In genomic region chr19:44848805-44849457, GRCh38 we compare ENCODE assay signal across 1 cellular context.
A peak's percentile ranks its signal among the peaks of the same experiment; 100 is the strongest.
TF ChIP-seq lines count a peak whose summit lies in the region.

No MANE protein-coding gene starts in this region.

TF ChIP-seq in H1, 55 proteins besides CTCF, POLR2A, EP300 and RAD21:
- TF ChIP-seq E2F6 (IDR thresholded peaks at IDR 0.05) (no peak), TAF7 (optimal IDR thresholded peaks at IDR 0.05; ENCODE audit: borderline replicate concordance, low read depth, low read length) (peak; percentile 49), CBX5 (IDR thresholded peaks at IDR 0.05; ENCODE audit: low read depth, low read length) (no peak), PHF8 (conservative IDR thresholded peaks at IDR 0.05; ENCODE audit: low read depth, low read length) (no peak), SAP30 (IDR thresholded peaks at IDR 0.05; ENCODE audit: insufficient read depth, insufficient replicate concordance, low read length) (peak; percentile 14), SIRT6 (IDR thresholded peaks at IDR 0.05; ENCODE audit: low read length) (no peak), CHD2 (IDR thresholded peaks at IDR 0.05; ENCODE audit: low read length) (no peak), CHD7 (IDR thresholded peaks at IDR 0.05; ENCODE audit: insufficient replicate concordance, low read length) (no peak), KDM4A (IDR thresholded peaks at IDR 0.05; ENCODE audit: low read depth, low read length, severe bottlenecking) (no peak), GABPA (IDR thresholded peaks at IDR 0.05; ENCODE audit: borderline replicate concordance, insufficient read depth, low read length) (no peak), FOSL1 (IDR thresholded peaks at IDR 0.05; ENCODE audit: insufficient read depth, low read depth, low read length) (no peak), ATF2 (IDR thresholded peaks at IDR 0.05; ENCODE audit: low read length) (0 out of 2 replicates have a peak, but pooled peaks have one; percentile 11), HDAC6 (IDR thresholded peaks at IDR 0.05; ENCODE audit: low read depth, low read length) (no peak), USF2 (IDR thresholded peaks at IDR 0.05; ENCODE audit: low read length) (no peak), EGR1 (IDR thresholded peaks at IDR 0.05; ENCODE audit: borderline replicate concordance, low read depth, low read length) (no peak), RBBP5 (IDR thresholded peaks at IDR 0.05; ENCODE audit: borderline replicate concordance, low read depth, low read length) (peak; percentile 43; the same call in 1 of the 2 replicates), YY1 (IDR thresholded peaks at IDR 0.05; ENCODE audit: low read depth, low read length) (no peak), ASH2L (IDR thresholded peaks at IDR 0.05; ENCODE audit: low read length) (peak; percentile 88), MAFK (IDR thresholded peaks at IDR 0.05; ENCODE audit: low read depth, low read length) (no peak), JUN (IDR thresholded peaks at IDR 0.05; ENCODE audit: low read depth, low read length) (no peak), RNF2 (IDR thresholded peaks at IDR 0.05; ENCODE audit: borderline replicate concordance, low read depth, low read length, missing control alignments, poor library complexity, severe bottlenecking) (no peak), KDM1A (IDR thresholded peaks at IDR 0.05; ENCODE audit: borderline replicate concordance, low read length) (peak; percentile 60; the same call in 1 of the 2 replicates), BCL11A (IDR thresholded peaks at IDR 0.05; ENCODE audit: low read depth in 2 of 2, low read length in 2 of 2) (no peak), NANOG (IDR thresholded peaks at IDR 0.05; ENCODE audit: insufficient read depth, low read depth, low read length, poor library complexity, severe bottlenecking) (no peak), ATF3 (IDR thresholded peaks at IDR 0.05; ENCODE audit: insufficient read depth, low read depth, low read length) (no peak), SP4 (IDR thresholded peaks at IDR 0.05; ENCODE audit: low read length) (peak; percentile 89; the same call in 1 of the 2 replicates), TCF12 (IDR thresholded peaks at IDR 0.05; ENCODE audit: low read depth, low read length) (no peak), SP1 (IDR thresholded peaks at IDR 0.05; ENCODE audit: low read depth, low read length) (no peak), CREB1 (IDR thresholded peaks at IDR 0.05) (peak; percentile 34; the same call in 1 of the 2 replicates), NRF1 (IDR thresholded peaks at IDR 0.05; ENCODE audit: low read depth, low read length) (no peak), JUND (IDR thresholded peaks at IDR 0.05; ENCODE audit: low read length) (no peak), SP2 (IDR thresholded peaks at IDR 0.05; ENCODE audit: low read length) (no peak), MAX (IDR thresholded peaks at IDR 0.05) (peak; percentile 4; the same call in 1 of the 2 replicates), POLR2AphosphoS5 (IDR thresholded peaks at IDR 0.05; ENCODE audit: low read depth, low read length) (no peak), CEBPB (IDR thresholded peaks at IDR 0.05; ENCODE audit: low read depth, low read length) (no peak), POU5F1 (IDR thresholded peaks at IDR 0.05; ENCODE audit: low read depth, low read length) (no peak), CHD1 (IDR thresholded peaks at IDR 0.05; ENCODE audit: low read depth, low read length) (no peak), EZH2 (IDR thresholded peaks at IDR 0.05; ENCODE audit: low read depth, low read length, severe bottlenecking) (no peak), BRCA1 (IDR thresholded peaks at IDR 0.05; ENCODE audit: low read depth, low read length) (no peak), SIN3A (conservative IDR thresholded peaks at IDR 0.05 in 1 of 2, IDR thresholded peaks at IDR 0.05 in 1 of 2; ENCODE audit: low read depth in 1 of 2, low read length in 2 of 2) (0 out of 4 replicates have a peak, but pooled peaks of 1 of the 2 experiments have one; percentile 45), CTBP2 (IDR thresholded peaks at IDR 0.05; ENCODE audit: borderline replicate concordance, insufficient read depth, insufficient read length, low read length) (peak; percentile 87), TAF1 (IDR thresholded peaks at IDR 0.05; ENCODE audit: low read depth, low read length) (0 out of 2 replicates have a peak, but pooled peaks have one; percentile 11), KDM5A (IDR thresholded peaks at IDR 0.05; ENCODE audit: low read length) (no peak), TEAD4 (IDR thresholded peaks at IDR 0.05; ENCODE audit: low read depth, low read length) (no peak)
